1 cellular context compared by ENCODE assay signal in the genomic region with DNA sequence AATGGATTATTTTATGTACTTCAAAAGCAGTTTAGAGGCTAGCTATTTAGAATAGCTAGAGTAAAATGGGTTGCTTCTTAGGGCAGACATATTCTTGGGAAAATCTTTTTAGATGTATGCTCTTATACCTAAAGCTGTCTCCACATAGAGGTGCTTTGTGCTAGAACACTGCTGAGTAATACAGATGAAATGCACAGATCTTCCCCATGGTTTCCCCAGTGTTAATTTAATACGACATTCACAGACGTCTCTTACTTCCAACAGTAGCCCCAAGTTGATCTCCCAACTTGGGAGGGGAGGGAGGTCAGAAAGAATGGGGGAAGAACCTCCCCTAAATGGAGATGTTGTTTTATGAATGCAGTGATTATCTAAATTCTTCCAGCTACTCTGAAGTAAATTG.
TF ChIP-seq lines count a peak whose summit lies in the region.

No MANE protein-coding gene starts in this region.

TF ChIP-seq in H1, 55 proteins besides CTCF, POLR2A, EP300 and RAD21:
- no peak for TF ChIP-seq HDAC2 (IDR thresholded peaks at IDR 0.05; ENCODE audit: borderline replicate concordance in 1 of 2, low read depth in 2 of 2, low read length in 2 of 2)
- no peak for TF ChIP-seq SIN3A (conservative IDR thresholded peaks at IDR 0.05 in 1 of 2, IDR thresholded peaks at IDR 0.05 in 1 of 2; ENCODE audit: low read depth in 1 of 2, low read length in 2 of 2)
- TF ChIP-seq, protein P1, sequence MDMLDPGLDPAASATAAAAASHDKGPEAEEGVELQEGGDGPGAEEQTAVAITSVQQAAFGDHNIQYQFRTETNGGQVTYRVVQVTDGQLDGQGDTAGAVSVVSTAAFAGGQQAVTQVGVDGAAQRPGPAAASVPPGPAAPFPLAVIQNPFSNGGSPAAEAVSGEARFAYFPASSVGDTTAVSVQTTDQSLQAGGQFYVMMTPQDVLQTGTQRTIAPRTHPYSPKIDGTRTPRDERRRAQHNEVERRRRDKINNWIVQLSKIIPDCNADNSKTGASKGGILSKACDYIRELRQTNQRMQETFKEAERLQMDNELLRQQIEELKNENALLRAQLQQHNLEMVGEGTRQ (IDR thresholded peaks at IDR 0.05; ENCODE audit: low read length) = no peak
- no peak for TF ChIP-seq ZNF274 (IDR thresholded peaks at IDR 0.05; ENCODE audit: borderline replicate concordance, extremely low read depth, low read length)
- TF ChIP-seq KDM5A (IDR thresholded peaks at IDR 0.05; ENCODE audit: low read length) = no peak
- TF ChIP-seq JUN (IDR thresholded peaks at IDR 0.05; ENCODE audit: low read depth, low read length) = no peak
- no peak for TF ChIP-seq NANOG (IDR thresholded peaks at IDR 0.05; ENCODE audit: insufficient read depth, low read depth, low read length, poor library complexity, severe bottlenecking)
- TF ChIP-seq CBX5 (IDR thresholded peaks at IDR 0.05; ENCODE audit: low read depth, low read length) = no peak
- no peak for TF ChIP-seq CTBP2 (IDR thresholded peaks at IDR 0.05; ENCODE audit: borderline replicate concordance, insufficient read depth, insufficient read length, low read length)
- TF ChIP-seq SP2 (IDR thresholded peaks at IDR 0.05; ENCODE audit: low read length) = no peak
- no peak for TF ChIP-seq KDM1A (IDR thresholded peaks at IDR 0.05; ENCODE audit: borderline replicate concordance, low read length)
